Comparison of ENCODE assay signal across 1 cellular context in the genomic region with DNA sequence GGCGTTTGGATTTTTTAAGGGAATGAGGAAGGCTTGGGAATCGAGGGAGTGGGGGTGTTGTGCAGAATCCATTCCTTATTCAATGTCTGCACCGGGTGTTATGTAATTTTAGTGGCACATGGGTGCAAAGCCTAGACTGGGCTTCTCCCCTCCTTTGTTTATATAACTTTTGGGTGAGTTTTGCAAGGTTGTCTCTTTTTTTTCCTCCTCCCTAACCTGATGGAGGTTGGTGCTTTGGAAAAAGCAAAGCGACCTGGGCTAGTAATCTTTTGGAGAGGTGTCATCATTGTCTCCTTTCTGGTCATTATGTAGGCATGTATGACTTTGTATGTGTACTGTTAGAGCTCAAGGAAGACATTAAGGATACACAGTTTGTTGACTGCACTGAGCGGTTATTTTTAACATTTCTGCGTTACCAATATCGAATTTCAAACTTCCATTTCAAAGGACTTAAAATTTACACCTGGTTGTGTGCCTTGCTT.
A peak's percentile ranks its signal among the peaks of the same experiment; 100 is the strongest.
TF ChIP-seq lines count a peak whose summit lies in the region.

No MANE protein-coding gene starts in this region.

TF ChIP-seq in K562, 482 proteins besides CTCF, POLR2A, EP300 and RAD21:
- TF ChIP-seq EP400 (IDR thresholded peaks at IDR 0.05) (peak; percentile 8; the same call in 1 of the 2 replicates), CEBPG (CRISPR knock-in tag; IDR thresholded peaks at IDR 0.05) (peak; percentile 10; the same call in 1 of the 2 replicates), CEBPG (tag; conservative IDR thresholded peaks at IDR 0.05 in 1 of 2, IDR thresholded peaks at IDR 0.05 in 1 of 2) (no peak), ZFX (CRISPR knock-in tag; IDR thresholded peaks at IDR 0.05) (no peak), MYC (IDR thresholded peaks at IDR 0.05; ENCODE audit: low read depth, low read length) (0 out of 2 replicates have a peak, but pooled peaks have one; percentile 5), MYC (CRISPR knock-in tag; IDR thresholded peaks at IDR 0.05; ENCODE audit: borderline replicate concordance, low read depth) (no peak)
TF ChIP-seq in K562: peak in this region for 3.
